8 cellular contexts compared by ENCODE assay signal in genomic region chr14:36556811-36557433, GRCh38. TPM values are rescaled to one million over a fixed set of nuclear protein-coding genes. Genes with fewer than 3 reads are reported as not detected.
A peak's percentile ranks its signal among the peaks of the same experiment; 100 is the strongest.
DNase-seq lines count a peak whose midpoint lies in the region; ATAC-seq and TF ChIP-seq lines count a peak whose summit lies in the region.

No MANE protein-coding gene starts in this region.

- POLR2A ChIA-PET in CD4-positive, alpha-beta memory T cell (lab: Charles Lee; ENCODE audit: partially characterized antibody) = no interaction called here

- no peaks in the 10 kb centered on the region for H3K9me3 Mint-ChIP-seq in CD4-positive, alpha-beta memory T cell

- TF ChIP-seq EP300 in Ishikawa (IDR thresholded peaks at IDR 0.05; ENCODE audit: borderline replicate concordance) = no peak

- H3K27ac Mint-ChIP-seq in CD4-positive, alpha-beta memory T cell = no peak overlapping the region

- H3K4me3 Mint-ChIP-seq in CD4-positive, alpha-beta memory T cell = no peak overlapping the region

- H3K36me3 Mint-ChIP-seq in CD4-positive, alpha-beta memory T cell = no peaks in the 10 kb centered on the region

- TF ChIP-seq POLR2A in erythroblast (IDR thresholded peaks at IDR 0.05; ENCODE audit: low read length) = no peak

- intact Hi-C loops in CD4-positive, alpha-beta memory T cell (cut with micrococcal nuclease) = no loop called here

- ATAC-seq in RWPE2 (ENCODE audit: low read depth) = peak; percentile 72

- peaks cover 0 to 4% (median 3%) of the 10 kb centered on the region in 4 donors for H3K4me1 Mint-ChIP-seq in CD4-positive, alpha-beta memory T cell

- peaks cover 10% of the 10 kb centered on the region for H3K27me3 ChIP-seq in RWPE2 (ENCODE audit: insufficient read depth, poor library complexity, severe bottlenecking)
- no peaks in the 10 kb centered on the region for H3K27me3 ChIP-seq in CD4-positive, alpha-beta memory T cell (ENCODE audit: insufficient read depth, low read length)

- H3K27ac ChIP-seq in RWPE2 (ENCODE audit: poor library complexity, severe bottlenecking) = no peak overlapping the region
- no peak overlapping the region for H3K27ac ChIP-seq in CD4-positive, alpha-beta memory T cell (ENCODE audit: low read depth, low read length)

- DNase-seq in NCI-H510A treated with DMSO at 0.1 percent for 48 hours (lab: John Stamatoyannopoulos, UW) = peak; percentile 59
- DNase-seq in NCI-H510A (lab: John Stamatoyannopoulos, UW) = no peak
- no peak for DNase-seq in RWPE2 (ENCODE audit: low spot score)
- DNase-seq in erythroblast (lab: John Stamatoyannopoulos, UW) = peak; percentile 22 to 45
- DNase-seq in retina = peak; percentile 28
- DNase-seq in DMS79 treated with DMSO at 0.1 percent for 48 hours (lab: John Stamatoyannopoulos, UW) = no peak
- no peak for DNase-seq in CD4-positive, alpha-beta memory T cell

- no peaks in the 10 kb centered on the region for H3K36me3 ChIP-seq in RWPE2 (ENCODE audit: low read depth)
- no peaks in the 10 kb centered on the region for H3K36me3 ChIP-seq in CD4-positive, alpha-beta memory T cell (ENCODE audit: insufficient read depth, low read length)

- no peak overlapping the region for H3K4me3 ChIP-seq in RWPE2 (ENCODE audit: severe bottlenecking)
- no peak overlapping the region for H3K4me3 ChIP-seq in CD4-positive, alpha-beta memory T cell (ENCODE audit: low read length in 2 of 2)

- TF ChIP-seq CTCF in RWPE2 (IDR thresholded peaks at IDR 0.05; ENCODE audit: poor library complexity, severe bottlenecking) = peak; percentile 94

- peaks cover 3 to 9% of the 10 kb centered on the region in 2 donors for H3K27me3 Mint-ChIP-seq in CD4-positive, alpha-beta memory T cell

- CTCF ChIA-PET in CD4-positive, alpha-beta memory T cell (lab: Charles Lee; ENCODE audit: partially characterized antibody) = interaction anchor here (1.5 kb wide), 1 partner anchor 34 kb away, joined by 3 read pairs; no protein-coding TSS in a partner anchor

- peak; percentile 67 for TF ChIP-seq RAD21 in Ishikawa (IDR thresholded peaks at IDR 0.05; ENCODE audit: low read depth)

- no peaks in the 10 kb centered on the region for H3K9me3 ChIP-seq in RWPE2 (ENCODE audit: severe bottlenecking)
- no peaks in the 10 kb centered on the region for H3K9me3 ChIP-seq in CD4-positive, alpha-beta memory T cell (ENCODE audit: control insufficient read depth in 1 of 2, low read length in 2 of 2)

- no peaks in the 10 kb centered on the region for H3K4me1 ChIP-seq in RWPE2 (ENCODE audit: insufficient read depth, poor library complexity, severe bottlenecking)
- H3K4me1 ChIP-seq in CD4-positive, alpha-beta memory T cell (ENCODE audit: insufficient read depth, low read length) = no peaks in the 10 kb centered on the region

TF ChIP-seq in Ishikawa, 13 proteins besides CTCF, POLR2A, EP300 and RAD21:
- TF ChIP-seq TAF1 (IDR thresholded peaks at IDR 0.05; ENCODE audit: low read depth) (no peak), EGR1 (IDR thresholded peaks at IDR 0.05) (no peak), REST (IDR thresholded peaks at IDR 0.05; ENCODE audit: low read depth) (no peak), MAX (IDR thresholded peaks at IDR 0.05) (no peak), CREB1 (IDR thresholded peaks at IDR 0.05; ENCODE audit: low read depth) (no peak), NFIC (IDR thresholded peaks at IDR 0.05) (no peak), USF1 (IDR thresholded peaks at IDR 0.05) (no peak)

RNA-seq across cellular contexts. Expression of gene NKX2-8, which starts 25.5 kb away (rescaled TPM):
- total RNA-seq in CD4-positive, alpha-beta memory T cell = not detected
- not detected for polyA plus RNA-seq in CD4-positive, alpha-beta memory T cell

RNA-seq across cellular contexts. Expression of gene NKX2-1, which starts 36.9 kb away (rescaled TPM):
- not detected for total RNA-seq in CD4-positive, alpha-beta memory T cell
- not detected for polyA plus RNA-seq in CD4-positive, alpha-beta memory T cell

Comparison
In these comparisons a context has a peak if more than half of its experiments do, and no peak if none do; other contexts are left out.
1. DNase-seq: peak in NCI-H510A treated with DMSO at 0.1 percent for 48 hours (single experiment), erythroblast (2 of 2) and retina (single experiment); none in NCI-H510A (single experiment), RWPE2 (single experiment), DMS79 treated with DMSO at 0.1 percent for 48 hours (single experiment) and CD4-positive, alpha-beta memory T cell (0 of 5).